In the genomic region with DNA sequence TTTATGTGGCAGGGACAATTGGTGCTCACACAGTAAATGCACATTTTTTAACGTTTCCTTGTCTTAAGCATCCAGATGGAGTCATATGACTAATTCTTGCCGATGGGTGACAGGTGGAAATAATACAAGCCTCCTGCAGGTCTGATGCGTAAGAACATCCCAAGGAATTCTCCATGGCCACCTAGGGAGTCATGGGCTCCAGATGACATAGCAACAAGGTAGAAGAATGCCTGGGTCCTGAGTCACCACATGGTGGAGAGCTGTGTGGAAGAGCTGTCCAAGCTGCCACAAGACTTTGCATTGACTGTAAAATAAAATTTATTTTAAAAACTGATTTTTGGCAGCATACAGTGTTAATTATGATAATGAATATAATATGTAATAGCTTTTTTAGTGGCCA, we compare ENCODE assay signal across 23 cellular contexts.
DNase-seq lines count a peak whose midpoint lies in the region; ATAC-seq, FAIRE-seq and TF ChIP-seq lines count a peak whose summit lies in the region.
"Had no signal": no experiment of that assay in that cellular context is flagged by ENCODE, and none has a peak within 500 bp of the region (broad histone marks: within the 10 kb centered on the region; RNA-seq: fewer than 3 reads in every experiment).

No MANE protein-coding gene starts in this region.

- H3K36me3 ChIP-seq in PC-3 (ENCODE audit: low read depth, low read length) = no peaks in the 10 kb centered on the region
- H3K36me3 ChIP-seq: BLaER1 had no signal

- H3K9me3 Mint-ChIP-seq in activated T-helper 17 cell treated with anti-CD3 and anti-CD28 coated beads, Interleukin-2, amount 50 U/mL, for 72 hours = no peaks in the 10 kb centered on the region

- POLR2A ChIA-PET in PC-3 (lab: Charles Lee; ENCODE audit: unreplicated experiment) = no interaction called here

- H3K27me3 Mint-ChIP-seq in activated T-helper 17 cell treated with anti-CD3 and anti-CD28 coated beads, Interleukin-2, amount 50 U/mL, for 72 hours = peaks cover 6% of the 10 kb centered on the region

- no peak overlapping the region for H3K27ac ChIP-seq in PC-3 (ENCODE audit: low read length)
- H3K27ac ChIP-seq in foreskin keratinocyte = no peak overlapping the region
- H3K27ac ChIP-seq: 22Rv1, BLaER1 had no signal

- no peak overlapping the region for H2AFZ ChIP-seq in PC-3 (ENCODE audit: low read length)

- no peaks in the 10 kb centered on the region for H3K4me1 Mint-ChIP-seq in activated T-helper 17 cell treated with anti-CD3 and anti-CD28 coated beads, Interleukin-2, amount 50 U/mL, for 72 hours

- no peak overlapping the region for H3K9ac ChIP-seq in PC-3 (ENCODE audit: low read length)
- H3K9ac ChIP-seq: BLaER1 had no signal

- BruUV-seq in PC-3 (replicated peaks; lab: Mats Ljungman, UMichigan) = no TSS peak

- no peaks in the 10 kb centered on the region for H3F3A ChIP-seq in PC-3 (ENCODE audit: low read length, unreplicated experiment)

- intact Hi-C loops in PC-3 (cut with micrococcal nuclease) = no loop called here

- ATAC-seq in PC-3 (no peak), foreskin keratinocyte (peak; percentile 92), HG02870 (IDR thresholded peaks at IDR 0.05; ENCODE audit: unreplicated experiment) (no peak)
- no peak for ATAC-seq in activated T-helper 17 cell treated with anti-CD3 and anti-CD28 coated beads, Interleukin-2, amount 50 U/mL, for 72 hours (replicated peaks)
- ATAC-seq: HepG2 had no signal

- H3K4me3 ChIP-seq in PC-3 (ENCODE audit: low read length) = no peak overlapping the region
- H3K4me3 ChIP-seq: BLaER1 had no signal

- TF ChIP-seq CTCF in PC-3 (conservative IDR thresholded peaks at IDR 0.05; ENCODE audit: low read depth, low read length) = no peak
- no peak for TF ChIP-seq CTCF in foreskin keratinocyte (conservative IDR thresholded peaks at IDR 0.05)

- DNase-seq in DMS53 (lab: John Stamatoyannopoulos, UW) = peak; percentile 1
- no peak for DNase-seq in DMS53 treated with DMSO at 0.1 percent for 48 hours (lab: John Stamatoyannopoulos, UW; ENCODE audit: unreplicated experiment)
- peak; percentile 19 for DNase-seq in PC-3
- peak in 1 of 2 donors; percentile 65 for DNase-seq in foreskin keratinocyte
- DNase-seq in urothelium cell line (ENCODE audit: low spot score) = peak; percentile 18
- no peak for DNase-seq in NCI-H1092 treated with DMSO at 0.1 percent for 48 hours (lab: John Stamatoyannopoulos, UW)
- DNase-seq: ACHN; CD4-positive, alpha-beta T cell; COR-L47; DMS 273 treated with DMSO at 0.1 percent for 48 hours; KBM-7; MV-4-11; NCI-H1417; NCI-H1694 treated with DMSO at 0.1 percent for 48 hours; NCI-H2081 treated with DMSO at 0.1 percent for 48 hours; T-helper 1 cell had no signal

- no peak overlapping the region for H3K4me2 ChIP-seq in PC-3 (ENCODE audit: low read length)
- H3K4me2 ChIP-seq: BLaER1 had no signal

- no peak overlapping the region for H3K4me3 Mint-ChIP-seq in activated T-helper 17 cell treated with anti-CD3 and anti-CD28 coated beads, Interleukin-2, amount 50 U/mL, for 72 hours
- H3K4me3 Mint-ChIP-seq: CD4-positive, alpha-beta T cell had no signal

- no peak for FAIRE-seq in urothelium cell line (lab: Jason Lieb, UNC)
- FAIRE-seq: G401.6, GM12892, HepG2 had no signal

- no peaks in the 10 kb centered on the region for H3K36me3 Mint-ChIP-seq in activated T-helper 17 cell treated with anti-CD3 and anti-CD28 coated beads, Interleukin-2, amount 50 U/mL, for 72 hours (ENCODE audit: low read depth)

- CTCF ChIA-PET in PC-3 (lab: Charles Lee) = no interaction called here

- H3K27me3 ChIP-seq in PC-3 (ENCODE audit: low read length) = peaks cover 3% of the 10 kb centered on the region; the same call in 1 of the 2 replicates
- H3K27me3 ChIP-seq in foreskin keratinocyte = peaks cover 18% of the 10 kb centered on the region
- H3K27me3 ChIP-seq: BLaER1 had no signal

- H3K9me2 ChIP-seq in PC-3 (replicated peaks; ENCODE audit: low read length) = no peaks in the 10 kb centered on the region

- no peaks in the 10 kb centered on the region for H3K4me1 ChIP-seq in PC-3 (ENCODE audit: insufficient read depth, low read length)
- no peaks in the 10 kb centered on the region for H3K4me1 ChIP-seq in foreskin keratinocyte
- H3K4me1 ChIP-seq: BLaER1 had no signal

- no peaks in the 10 kb centered on the region for H3K9me3 ChIP-seq in PC-3 (ENCODE audit: low read length)
- H3K9me3 ChIP-seq: BLaER1 had no signal

- H3K27ac Mint-ChIP-seq in activated T-helper 17 cell treated with anti-CD3 and anti-CD28 coated beads, Interleukin-2, amount 50 U/mL, for 72 hours = no peak overlapping the region
- H3K27ac Mint-ChIP-seq: CD4-positive, alpha-beta T cell had no signal

- H4K20me1 ChIP-seq in PC-3 (ENCODE audit: low read length) = no peaks in the 10 kb centered on the region
- H4K20me1 ChIP-seq: BLaER1 had no signal

- no peaks in the 10 kb centered on the region for H3K79me2 ChIP-seq in PC-3 (ENCODE audit: low read length)

Comparison
In these comparisons a context has a peak if more than half of its experiments do, and no peak if none do; other contexts are left out.
1. DNase-seq: peak in DMS53 (single experiment), PC-3 (single experiment) and urothelium cell line (single experiment); none in DMS53 treated with DMSO at 0.1 percent for 48 hours (single experiment) and NCI-H1092 treated with DMSO at 0.1 percent for 48 hours (single experiment).